Comparison of ENCODE assay signal across 32 cellular contexts in the genomic region with DNA sequence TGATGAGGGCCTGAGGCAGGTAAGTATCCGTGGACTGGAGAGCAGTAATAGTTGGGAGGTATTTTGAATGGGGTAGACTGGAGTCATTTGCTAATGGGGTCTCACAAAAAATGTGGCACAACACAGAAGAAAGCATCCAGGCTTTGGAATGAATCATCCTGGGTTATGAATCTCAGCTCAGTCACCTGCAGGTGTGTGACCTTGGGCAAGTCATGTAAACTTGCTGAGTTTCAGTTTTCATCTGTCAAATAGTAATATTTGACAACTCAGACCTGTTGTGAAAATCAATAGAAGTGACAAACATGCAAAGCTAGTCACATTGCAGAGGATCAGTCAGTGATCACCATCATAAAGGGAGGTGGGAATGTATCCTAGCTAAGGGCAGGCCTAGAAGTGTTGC.
"Had no signal": no experiment of that assay in that cellular context is flagged by ENCODE, and none has a peak within 500 bp of the region (broad histone marks: within the 10 kb centered on the region; RNA-seq: fewer than 3 reads in every experiment).

No MANE protein-coding gene starts in this region.

- ATAC-seq: activated CD4-positive, CD25-positive, alpha-beta regulatory T cell treated with anti-CD3 and anti-CD28 coated beads, Interleukin-2, amount 50 U/mL, for 24 hours; activated CD8-positive, alpha-beta memory T cell treated with anti-CD3 and anti-CD28 coated beads, Interleukin-2, amount 10 ng/mL, durations not matched to agents 7 days and 5 days; activated CD8-positive, alpha-beta T cell treated with anti-CD3 and anti-CD28 coated beads, Interleukin-2, amount 10 ng/mL, durations not matched to agents 7 days and 5 days; activated naive CD8-positive, alpha-beta T cell treated with anti-CD3 and anti-CD28 coated beads, Interleukin-2, amount 50 U/mL, for 24 hours; body of pancreas; effector memory CD8-positive, alpha-beta T cell; T-helper 17 cell had no signal

- H3K36me3 ChIP-seq: adrenal gland, esophagus squamous epithelium, WERI-Rb-1 had no signal

- H3K27me3 ChIP-seq: adrenal gland, body of pancreas, esophagus squamous epithelium had no signal

- H3K27me3 Mint-ChIP-seq: activated B cell treated with CpG ODN at 0.5 μM for 24 hours; activated CD4-positive, alpha-beta memory T cell treated with anti-CD3 and anti-CD28 coated beads for 36 hours; activated CD4-positive, alpha-beta T cell treated with anti-CD3 and anti-CD28 coated beads, Interleukin-2, amount 10 ng/mL, durations not matched to agents 24 days and 14 days; activated CD8-positive, alpha-beta memory T cell treated with anti-CD3 and anti-CD28 coated beads, Interleukin-2, amount 10 ng/mL, durations not matched to agents 7 days and 5 days; activated naive CD4-positive, alpha-beta T cell treated with anti-CD3 and anti-CD28 coated beads, Interleukin-2, amount 50 U/mL, for 24 hours; activated naive CD8-positive, alpha-beta T cell treated with anti-CD3 and anti-CD28 coated beads for 36 hours; effector memory CD8-positive, alpha-beta T cell; T-helper 17 cell had no signal

- H3K36me3 Mint-ChIP-seq: activated CD4-positive, alpha-beta memory T cell treated with anti-CD3 and anti-CD28 coated beads for 36 hours; activated CD8-positive, alpha-beta memory T cell treated with anti-CD3 and anti-CD28 coated beads, Interleukin-2, amount 10 ng/mL, durations not matched to agents 7 days and 5 days; activated naive CD4-positive, alpha-beta T cell treated with anti-CD3 and anti-CD28 coated beads, Interleukin-2, amount 50 U/mL, for 24 hours; activated naive CD8-positive, alpha-beta T cell treated with anti-CD3 and anti-CD28 coated beads for 36 hours had no signal

- H3K4me1 Mint-ChIP-seq: activated B cell treated with CpG ODN at 0.5 μM for 24 hours; activated CD4-positive, alpha-beta T cell treated with anti-CD3 and anti-CD28 coated beads, Interleukin-2, amount 10 ng/mL, durations not matched to agents 24 days and 14 days; activated CD8-positive, alpha-beta memory T cell treated with anti-CD3 and anti-CD28 coated beads, Interleukin-2, amount 10 ng/mL, durations not matched to agents 7 days and 5 days; activated naive CD4-positive, alpha-beta T cell treated with anti-CD3 and anti-CD28 coated beads, Interleukin-2, amount 50 U/mL, for 24 hours; activated naive CD8-positive, alpha-beta T cell treated with anti-CD3 and anti-CD28 coated beads for 36 hours; activated naive CD8-positive, alpha-beta T cell treated with anti-CD3 and anti-CD28 coated beads, Interleukin-2, amount 50 U/mL, for 24 hours; T-helper 17 cell had no signal

- H3K9me3 Mint-ChIP-seq: activated B cell treated with CpG ODN at 0.5 μM for 24 hours; activated CD4-positive, alpha-beta T cell treated with anti-CD3 and anti-CD28 coated beads, Interleukin-2, amount 10 ng/mL, durations not matched to agents 24 days and 14 days; activated naive CD4-positive, alpha-beta T cell treated with anti-CD3 and anti-CD28 coated beads for 36 hours; activated naive CD4-positive, alpha-beta T cell treated with anti-CD3 and anti-CD28 coated beads, Interleukin-2, amount 50 U/mL, for 24 hours; activated naive CD8-positive, alpha-beta T cell treated with anti-CD3 and anti-CD28 coated beads for 36 hours; activated naive CD8-positive, alpha-beta T cell treated with anti-CD3 and anti-CD28 coated beads, Interleukin-2, amount 50 U/mL, for 24 hours; activated T-helper 1 cell treated with anti-CD3 and anti-CD28 coated beads, Interleukin-12 subunit alpha, Interleukin-12 subunit beta, Interleukin-2, Interleukin-4 antibody, amounts not matched to agents 30 ng/mL and 10 ng/mL and 1 ng/mL, durations not matched to agents 14 hours and 24 hours and 36 hours; activated T-helper 2 cell treated with anti-CD3 and anti-CD28 coated beads, Interferon-gamma antibody, Interleukin-2, Interleukin-4, amounts not matched to agents 10 μg/mL and 5 μg/mL and 100 μg/mL, durations not matched to agents 14 hours and 24 hours and 36 hours; T-helper 2 cell treated with Interferon-gamma antibody and Interleukin-4, amounts not matched to agents 5 μg/mL and 100 μg/mL, for 36 hours had no signal

- H3K4me3 Mint-ChIP-seq: activated B cell treated with CpG ODN at 0.5 μM for 24 hours; activated CD4-positive, alpha-beta memory T cell treated with anti-CD3 and anti-CD28 coated beads for 36 hours; activated CD4-positive, alpha-beta T cell treated with anti-CD3 and anti-CD28 coated beads, Interleukin-2, amount 10 ng/mL, durations not matched to agents 24 days and 14 days; activated CD8-positive, alpha-beta memory T cell treated with anti-CD3 and anti-CD28 coated beads, Interleukin-2, amount 10 ng/mL, durations not matched to agents 7 days and 5 days; activated CD8-positive, alpha-beta T cell treated with anti-CD3 and anti-CD28 coated beads, Interleukin-2, amount 10 ng/mL, durations not matched to agents 7 days and 5 days; activated naive CD4-positive, alpha-beta T cell treated with anti-CD3 and anti-CD28 coated beads for 36 hours; activated naive CD4-positive, alpha-beta T cell treated with anti-CD3 and anti-CD28 coated beads, Interleukin-2, amount 50 U/mL, for 24 hours; activated naive CD8-positive, alpha-beta T cell treated with anti-CD3 and anti-CD28 coated beads for 36 hours; activated naive CD8-positive, alpha-beta T cell treated with anti-CD3 and anti-CD28 coated beads, Interleukin-2, amount 50 U/mL, for 24 hours; activated T-helper 1 cell treated with anti-CD3 and anti-CD28 coated beads, Interleukin-12 subunit alpha, Interleukin-12 subunit beta, Interleukin-2, Interleukin-4 antibody, amounts not matched to agents 30 ng/mL and 10 ng/mL and 1 ng/mL, durations not matched to agents 14 hours and 24 hours and 36 hours; effector memory CD8-positive, alpha-beta T cell; T-helper 17 cell; T-helper 2 cell treated with Interferon-gamma antibody and Interleukin-4, amounts not matched to agents 5 μg/mL and 100 μg/mL, for 36 hours had no signal

- H3K9me3 ChIP-seq: adrenal gland, body of pancreas, esophagus squamous epithelium had no signal

- H3K4me3 ChIP-seq: adrenal gland, body of pancreas, esophagus squamous epithelium had no signal

- H3K27ac ChIP-seq: adrenal gland, body of pancreas, epithelial cell of prostate, esophagus squamous epithelium, WERI-Rb-1 had no signal

- H3K27ac Mint-ChIP-seq: activated B cell treated with CpG ODN at 0.5 μM for 24 hours; activated CD4-positive, alpha-beta memory T cell treated with anti-CD3 and anti-CD28 coated beads for 36 hours; activated CD4-positive, alpha-beta T cell treated with anti-CD3 and anti-CD28 coated beads, Interleukin-2, amount 10 ng/mL, durations not matched to agents 24 days and 14 days; activated CD8-positive, alpha-beta memory T cell treated with anti-CD3 and anti-CD28 coated beads, Interleukin-2, amount 10 ng/mL, durations not matched to agents 7 days and 5 days; activated CD8-positive, alpha-beta T cell treated with anti-CD3 and anti-CD28 coated beads, Interleukin-2, amount 10 ng/mL, durations not matched to agents 7 days and 5 days; activated naive CD4-positive, alpha-beta T cell treated with anti-CD3 and anti-CD28 coated beads for 36 hours; activated naive CD4-positive, alpha-beta T cell treated with anti-CD3 and anti-CD28 coated beads, Interleukin-2, amount 50 U/mL, for 24 hours; activated naive CD8-positive, alpha-beta T cell treated with anti-CD3 and anti-CD28 coated beads for 36 hours; activated naive CD8-positive, alpha-beta T cell treated with anti-CD3 and anti-CD28 coated beads, Interleukin-2, amount 50 U/mL, for 24 hours; activated T-helper 1 cell treated with anti-CD3 and anti-CD28 coated beads, Interleukin-12 subunit alpha, Interleukin-12 subunit beta, Interleukin-2, Interleukin-4 antibody, amounts not matched to agents 30 ng/mL and 10 ng/mL and 1 ng/mL, durations not matched to agents 14 hours and 24 hours and 36 hours; activated T-helper 2 cell treated with anti-CD3 and anti-CD28 coated beads, Interferon-gamma antibody, Interleukin-2, Interleukin-4, amounts not matched to agents 10 μg/mL and 5 μg/mL and 100 μg/mL, durations not matched to agents 14 hours and 24 hours and 36 hours; effector memory CD8-positive, alpha-beta T cell; T-helper 17 cell; T-helper 2 cell treated with Interferon-gamma antibody and Interleukin-4, amounts not matched to agents 5 μg/mL and 100 μg/mL, for 36 hours had no signal

- DNase-seq: activated B cell treated with CpG ODN at 0.5 μM for 24 hours; activated CD4-positive, alpha-beta memory T cell treated with anti-CD3 and anti-CD28 coated beads for 36 hours; activated CD4-positive, alpha-beta T cell treated with anti-CD3 and anti-CD28 coated beads, Interleukin-2, amount 10 ng/mL, durations not matched to agents 24 days and 14 days; activated CD8-positive, alpha-beta memory T cell treated with anti-CD3 and anti-CD28 coated beads, Interleukin-2, amount 10 ng/mL, durations not matched to agents 7 days and 5 days; activated CD8-positive, alpha-beta memory T cell treated with anti-CD3 and anti-CD28 coated beads, Interleukin-2, amount 50 U/mL, for 4 hours; activated CD8-positive, alpha-beta T cell treated with anti-CD3 and anti-CD28 coated beads, Interleukin-2, amount 10 ng/mL, durations not matched to agents 7 days and 5 days; activated effector memory CD4-positive, alpha-beta T cell treated with anti-CD3 and anti-CD28 coated beads, Interleukin-2, amount 50 U/mL, for 16 hours; activated naive CD4-positive, alpha-beta T cell treated with anti-CD3 and anti-CD28 coated beads for 36 hours; activated naive CD8-positive, alpha-beta T cell treated with anti-CD3 and anti-CD28 coated beads for 36 hours; activated naive CD8-positive, alpha-beta T cell treated with anti-CD3 and anti-CD28 coated beads, Interleukin-2, amount 50 U/mL, for 24 hours; activated T-cell treated with anti-CD3 and anti-CD28 coated beads, Interleukin-2, amount 50 U/mL, for 1 hour; activated T-cell treated with anti-CD3 and anti-CD28 coated beads, Interleukin-2, amount 50 U/mL, for 48 hours; adrenal gland; amygdala; aorta; body of pancreas; caudate nucleus; cortex of kidney; dermis blood vessel endothelial cell; effector CD4-positive, alpha-beta T cell; effector memory CD8-positive, alpha-beta T cell; esophagus squamous epithelium; head of caudate nucleus; T-helper 17 cell; T1000; WERI-Rb-1 had no signal

- H3K4me1 ChIP-seq: adrenal gland, body of pancreas had no signal
